ENCODE assay signal across 28 cellular contexts in the genomic region with DNA sequence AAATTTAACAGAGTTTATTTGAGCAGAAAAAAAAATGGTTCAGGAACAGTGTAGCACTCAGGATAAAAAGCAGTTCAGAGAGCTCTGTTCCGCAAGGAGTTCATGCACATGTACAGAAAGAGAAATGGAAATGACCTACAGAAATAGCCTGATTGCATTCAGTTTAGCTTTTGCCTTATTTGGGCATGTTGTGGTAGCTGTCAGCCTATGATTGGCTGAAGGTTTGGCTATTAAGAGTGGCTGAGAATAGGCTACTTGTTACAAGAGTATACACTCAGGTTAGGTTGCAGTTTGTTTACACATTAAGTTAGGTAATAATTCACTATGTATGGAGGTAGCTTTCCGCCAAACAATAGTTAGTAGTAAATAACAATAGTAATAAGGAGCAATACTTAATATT.
"Had no signal": no experiment of that assay in that cellular context is flagged by ENCODE, and none has a peak within 500 bp of the region (broad histone marks: within the 10 kb centered on the region; RNA-seq: fewer than 3 reads in every experiment).

No MANE protein-coding gene starts in this region.

- H3K27me3 ChIP-seq: brain microvascular endothelial cell, dorsolateral prefrontal cortex had no signal

- H3K36me3 ChIP-seq: brain microvascular endothelial cell had no signal

- H3K27ac ChIP-seq: brain microvascular endothelial cell, coronary artery, dorsolateral prefrontal cortex had no signal

- FAIRE-seq: astrocyte, bronchial epithelial cell, frontal cortex had no signal

- H3K4me3 ChIP-seq: coronary artery, dorsolateral prefrontal cortex had no signal

- DNase-seq: activated CD4-positive, alpha-beta memory T cell treated with anti-CD3 and anti-CD28 coated beads for 36 hours; activated CD4-positive, alpha-beta T cell treated with anti-CD3 and anti-CD28 coated beads for 36 hours; activated CD4-positive, alpha-beta T cell treated with anti-CD3 and anti-CD28 coated beads, Interleukin-2, amount 10 ng/mL, durations not matched to agents 24 days and 14 days; activated CD4-positive, CD25-positive, alpha-beta regulatory T cell; activated CD4-positive, CD25-positive, alpha-beta regulatory T cell treated with anti-CD3 and anti-CD28 coated beads, Interleukin-2, amount 50 U/mL, for 72 hours; activated CD8-positive, alpha-beta memory T cell treated with anti-CD3 and anti-CD28 coated beads, Interleukin-2, amount 10 ng/mL, durations not matched to agents 7 days and 5 days; activated CD8-positive, alpha-beta memory T cell treated with anti-CD3 and anti-CD28 coated beads, Interleukin-2, amount 50 U/mL, for 4 hours; activated CD8-positive, alpha-beta T cell treated with anti-CD3 and anti-CD28 coated beads, Interleukin-2, amount 10 ng/mL, durations not matched to agents 7 days and 5 days; activated gamma-delta T cell; activated naive CD4-positive, alpha-beta T cell; activated naive CD4-positive, alpha-beta T cell treated with anti-CD3 and anti-CD28 coated beads, Interleukin-2, amount 10 ng/mL, durations not matched to agents 7 days and 5 days; activated naive CD8-positive, alpha-beta T cell treated with anti-CD3 and anti-CD28 coated beads, Interleukin-2, amount 10 ng/mL, durations not matched to agents 7 days and 5 days; activated T-cell treated with anti-CD3 and anti-CD28 coated beads, Interleukin-2, amount 50 U/mL, for 24 hours; activated T-cell treated with anti-CD3 and anti-CD28 coated beads, Interleukin-2, amount 50 U/mL, for 72 hours; amniotic stem cell; anterior cingulate cortex; brain microvascular endothelial cell; dorsolateral prefrontal cortex; effector memory CD4-positive, alpha-beta T cell; foreskin fibroblast; head of caudate nucleus; T-helper 2 cell had no signal

- ATAC-seq: activated CD4-positive, alpha-beta T cell treated with anti-CD3 and anti-CD28 coated beads for 36 hours; activated CD8-positive, alpha-beta memory T cell treated with anti-CD3 and anti-CD28 coated beads, Interleukin-2, amount 10 ng/mL, durations not matched to agents 7 days and 5 days; activated CD8-positive, alpha-beta T cell treated with anti-CD3 and anti-CD28 coated beads, Interleukin-2, amount 10 ng/mL, durations not matched to agents 7 days and 5 days; activated naive CD4-positive, alpha-beta T cell treated with anti-CD3 and anti-CD28 coated beads, Interleukin-2, amount 50 U/mL, for 72 hours; activated T-cell treated with anti-CD3 and anti-CD28 coated beads, Interleukin-2, amount 50 U/mL, for 72 hours; esophagus mucosa had no signal
